In the genomic region with DNA sequence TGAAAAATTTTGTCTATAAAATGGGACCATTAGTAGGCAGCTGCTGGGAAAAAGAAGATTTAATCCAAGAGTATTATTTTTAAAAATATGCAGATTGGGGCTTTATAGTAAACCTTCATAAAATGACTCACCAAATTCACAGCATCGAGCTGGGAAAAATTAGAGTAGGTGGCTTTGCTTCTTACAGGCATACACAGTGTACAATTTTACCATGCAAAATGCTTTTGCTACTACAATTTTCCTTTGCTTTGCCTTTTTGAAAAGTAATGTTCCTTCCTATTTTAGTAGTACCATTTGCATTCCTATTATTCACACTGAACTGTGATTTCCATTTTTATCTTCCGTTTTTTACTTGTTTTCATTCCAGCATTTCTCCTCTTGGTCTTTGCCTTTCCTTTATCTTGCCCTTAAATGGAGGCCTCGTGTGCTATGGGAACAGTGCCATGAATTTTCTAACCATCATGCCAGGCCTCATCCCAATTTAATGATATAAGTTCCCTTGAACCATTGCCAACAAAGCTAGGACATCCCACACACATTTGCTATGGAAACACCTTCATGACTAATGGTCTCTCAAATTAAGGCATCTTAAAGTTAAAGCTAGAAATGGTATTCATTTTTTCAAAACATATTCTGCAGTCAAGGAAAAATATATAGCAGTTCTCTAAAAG, we compare ENCODE assay signal across 12 cellular contexts.
DNase-seq lines count a peak whose midpoint lies in the region; ATAC-seq and TF ChIP-seq lines count a peak whose summit lies in the region.
"Had no signal": no experiment of that assay in that cellular context is flagged by ENCODE, and none has a peak within 500 bp of the region (broad histone marks: within the 10 kb centered on the region; RNA-seq: fewer than 3 reads in every experiment).

No MANE protein-coding gene starts in this region.

- no peaks in the 10 kb centered on the region for H3K79me2 ChIP-seq in ACC112 (ENCODE audit: control insufficient read depth, insufficient read depth, low read length, unreplicated experiment)

- no peak overlapping the region for H3K27ac ChIP-seq in ACC112 (ENCODE audit: low read depth, low read length)

- peak overlapping the region; percentile 36 for H2AFZ ChIP-seq in ACC112 (ENCODE audit: low read length, unreplicated experiment)

- no peaks in the 10 kb centered on the region for H3K27me3 ChIP-seq in ACC112 (ENCODE audit: insufficient read depth, low read length)

- peaks cover 38% of the 10 kb centered on the region for H3K4me1 Mint-ChIP-seq in mesothelial cell of epicardium

- no peak overlapping the region for H3K4me3 Mint-ChIP-seq in mesothelial cell of epicardium

- H3K4me1 ChIP-seq in ACC112 (ENCODE audit: control insufficient read depth, insufficient read depth, low read length, unreplicated experiment), result peaks cover 21% of the 10 kb centered on the region

- DNase-seq in HT1080 (ENCODE audit: low read depth), result peak; percentile 20
- DNase-seq in astrocyte of the hippocampus (ENCODE audit: low read depth, low spot score), result peak; percentile 41
- no peak for DNase-seq in mesothelial cell of epicardium (ENCODE audit: low spot score in 2 of 2, unreplicated experiment in 2 of 2)
- DNase-seq in NCI-H2196 treated with DMSO at 0.1 percent for 48 hours (lab: John Stamatoyannopoulos, UW; ENCODE audit: unreplicated experiment), result no peak
- DNase-seq in KG1 (lab: John Stamatoyannopoulos, UW), result no peak
- DNase-seq: amniotic stem cell, left ventricle myocardium superior had no signal

- no peaks in the 10 kb centered on the region for H3K36me3 Mint-ChIP-seq in mesothelial cell of epicardium

- TF ChIP-seq CTCF in mesothelial cell of epicardium (IDR thresholded peaks at IDR 0.05; ENCODE audit: unreplicated experiment), result no peak

- no peaks in the 10 kb centered on the region for H3K9me3 Mint-ChIP-seq in mesothelial cell of epicardium

- H3K36me3 ChIP-seq in ACC112 (ENCODE audit: insufficient read depth, low read length), result no peaks in the 10 kb centered on the region
- H3K36me3 ChIP-seq: prostate gland had no signal

- ATAC-seq in GM19463 (IDR thresholded peaks at IDR 0.05; ENCODE audit: unreplicated experiment) (no peak), HG03196 (IDR thresholded peaks at IDR 0.05; ENCODE audit: unreplicated experiment) (no peak)
- ATAC-seq: left ventricle myocardium superior, Right ventricle myocardium inferior had no signal

- peak overlapping the region; percentile 7 for H3K27ac Mint-ChIP-seq in mesothelial cell of epicardium

- no peaks in the 10 kb centered on the region for H3K27me3 Mint-ChIP-seq in mesothelial cell of epicardium (ENCODE audit: low read depth)

- no peak overlapping the region for H3K4me3 ChIP-seq in ACC112 (ENCODE audit: low read depth, low read length)
- H3K4me3 ChIP-seq: prostate gland had no signal

Comparison
In these comparisons a context has a peak if more than half of its experiments do, and no peak if none do; other contexts are left out.
1. DNase-seq: peak in HT1080 (single experiment) and astrocyte of the hippocampus (single experiment); none in mesothelial cell of epicardium (0 of 2), NCI-H2196 treated with DMSO at 0.1 percent for 48 hours (single experiment) and KG1 (single experiment).